ENCODE assay signal across 27 cellular contexts in the genomic region with DNA sequence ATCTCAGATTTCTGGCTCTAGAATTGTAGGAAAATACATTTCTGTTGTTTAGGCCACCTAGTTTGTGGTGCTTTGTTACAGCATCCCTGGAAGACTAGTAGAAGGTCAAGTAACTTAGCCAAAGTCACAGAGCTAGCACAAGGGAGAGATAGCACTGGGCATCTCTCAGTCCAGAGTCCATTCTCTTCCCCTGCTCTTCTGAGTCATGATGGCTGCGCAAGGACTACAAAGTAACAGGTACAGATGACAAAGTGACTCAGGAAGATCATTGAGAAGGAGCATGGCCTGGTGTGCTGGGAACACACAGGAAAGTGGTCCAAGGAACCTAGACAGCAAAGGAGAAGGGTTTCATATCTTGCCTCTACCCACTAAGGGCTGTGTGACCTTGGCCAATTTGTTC. TPM values are rescaled to one million over a fixed set of nuclear protein-coding genes. Genes with fewer than 3 reads are reported as not detected.
DNase-seq lines count a peak whose midpoint lies in the region; ATAC-seq, FAIRE-seq and TF ChIP-seq lines count a peak whose summit lies in the region.
"Had no signal": no experiment of that assay in that cellular context is flagged by ENCODE, and none has a peak within 500 bp of the region (broad histone marks: within the 10 kb centered on the region; RNA-seq: fewer than 3 reads in every experiment).

No MANE protein-coding gene starts in this region.

- FAIRE-seq in small intestine (lab: Jason Lieb, UNC), result no peak
- no peak for FAIRE-seq in GM12891 (lab: Jason Lieb, UNC)
- FAIRE-seq: A204.1, GM12878, GM19239 had no signal

- no peaks in the 10 kb centered on the region for H3K9me2 ChIP-seq in hepatocyte (replicated peaks; ENCODE audit: insufficient read depth)

- H3K36me3 ChIP-seq in hepatocyte (replicated peaks; ENCODE audit: insufficient read depth, low read depth) (no peaks in the 10 kb centered on the region), mucosa of descending colon (ENCODE audit: low read depth) (no peaks in the 10 kb centered on the region), small intestine (ENCODE audit: control insufficient read depth in 2 of 2, insufficient read depth in 2 of 2, low read length in 2 of 2) (no peaks in the 10 kb centered on the region)
- H3K36me3 ChIP-seq: BE2C, BLaER1 had no signal

- no peak overlapping the region for H2AFZ ChIP-seq in hepatocyte

- H3K9me3 ChIP-seq in hepatocyte (ENCODE audit: low read depth), result no peaks in the 10 kb centered on the region
- H3K9me3 ChIP-seq in mucosa of descending colon, result no peaks in the 10 kb centered on the region
- H3K9me3 ChIP-seq in small intestine (ENCODE audit: control insufficient read depth, low read depth), result no peaks in the 10 kb centered on the region
- H3K9me3 ChIP-seq: BE2C, BLaER1 had no signal

- no peaks in the 10 kb centered on the region for H4K20me1 ChIP-seq in hepatocyte (ENCODE audit: insufficient read depth, poor library complexity, severe bottlenecking)
- H4K20me1 ChIP-seq: BLaER1 had no signal

- TF ChIP-seq CTCF in hepatocyte (IDR thresholded peaks at IDR 0.05; ENCODE audit: poor library complexity) (no peak), mucosa of descending colon (IDR thresholded peaks at IDR 0.05) (no peak)

- peak; percentile 30 for DNase-seq in hepatocyte (ENCODE audit: low spot score)
- no peak for DNase-seq in mucosa of descending colon
- peak; percentile 71 for DNase-seq in small intestine
- no peak for DNase-seq in activated CD8-positive, alpha-beta memory T cell treated with anti-CD3 and anti-CD28 coated beads, Interleukin-2, amount 50 U/mL, for 48 hours
- DNase-seq in GM12891 (ENCODE audit: insufficient read length, low spot score), result no peak
- no peak for DNase-seq in activated T-cell treated with anti-CD3 and anti-CD28 coated beads, Interleukin-2, amount 50 U/mL, for 1 hour
- DNase-seq: 8988T; ACHN; BE2C; CD4-positive, alpha-beta memory T cell; CD4-positive, CD25-positive, alpha-beta regulatory T cell; CD8-positive, alpha-beta memory T cell; DMS153; DMS53; DMS79; DND-41; EL; GDM1 had no signal

- H3K27me3 ChIP-seq in hepatocyte (no peaks in the 10 kb centered on the region), small intestine (ENCODE audit: control insufficient read depth in 2 of 2, insufficient read depth in 2 of 2, low read length in 2 of 2) (no peaks in the 10 kb centered on the region)
- H3K27me3 ChIP-seq: BE2C, BLaER1 had no signal

- intact Hi-C loops in mucosa of descending colon (cut with DNase I, micrococcal nuclease), result no loop called here

- H3K4me3 ChIP-seq in hepatocyte, result no peak overlapping the region
- H3K4me3 ChIP-seq in mucosa of descending colon, result no peak overlapping the region
- no peak overlapping the region for H3K4me3 ChIP-seq in small intestine (ENCODE audit: low read depth in 1 of 2, low read length in 2 of 2)
- H3K4me3 ChIP-seq: BLaER1, GM12878 had no signal

- H3K27ac ChIP-seq in hepatocyte (no peak overlapping the region), small intestine (ENCODE audit: low read depth in 1 of 2, low read length in 1 of 2) (no peak overlapping the region)
- H3K27ac ChIP-seq: BLaER1 had no signal

- no peak overlapping the region for H3K4me2 ChIP-seq in hepatocyte
- H3K4me2 ChIP-seq: BLaER1 had no signal

- peak; percentile 33 for ATAC-seq in mucosa of descending colon
- ATAC-seq: GM12878 had no signal

- WGBS in hepatocyte (ENCODE audit: low lambda C conversion rate, missing lambda C conversion rate), result 91% methylated on average over 1 of the region's 1 CpG
- 71 to 97% (median 80%) methylated on average over 1 of the region's 1 CpG for WGBS in small intestine, 3 donors

- no peaks in the 10 kb centered on the region for H3K79me2 ChIP-seq in hepatocyte

- TF ChIP-seq POLR2A in GM12891 (IDR thresholded peaks at IDR 0.05; ENCODE audit: low read depth, low read length), result no peak

- no peaks in the 10 kb centered on the region for H3K4me1 ChIP-seq in hepatocyte (ENCODE audit: insufficient read depth)
- no peaks in the 10 kb centered on the region for H3K4me1 ChIP-seq in mucosa of descending colon (ENCODE audit: low read depth)
- no peaks in the 10 kb centered on the region for H3K4me1 ChIP-seq in small intestine (ENCODE audit: control insufficient read depth in 2 of 2, insufficient read depth in 1 of 2, low read depth in 1 of 2, low read length in 1 of 2)
- H3K4me1 ChIP-seq: BE2C, BLaER1 had no signal

TF ChIP-seq in GM12891, 5 proteins besides CTCF, POLR2A, EP300 and RAD21:
- TF ChIP-seq PAX5 (IDR thresholded peaks at IDR 0.05; ENCODE audit: insufficient read depth, low read length, severe bottlenecking), result no peak
- TF ChIP-seq POU2F2 (IDR thresholded peaks at IDR 0.05; ENCODE audit: low read depth, low read length), result no peak
- TF ChIP-seq POLR2AphosphoS5 (IDR thresholded peaks at IDR 0.05; ENCODE audit: low read depth, low read length), result no peak
- TF ChIP-seq TAF1 (IDR thresholded peaks at IDR 0.05; ENCODE audit: low read depth, low read length), result no peak
- TF ChIP-seq SPI1 (IDR thresholded peaks at IDR 0.05; ENCODE audit: low read depth, low read length), result no peak

RNA-seq across cellular contexts. Expression of a gene that starts 19.3 kb away (rescaled TPM):
- total RNA-seq in hepatocyte, result 0.10 and 0.40 TPM in 2 replicates
- polyA plus RNA-seq in hepatocyte, result not detected in 2 replicates
- 1 to 10 TPM; 2.6 to 3.0 (median 2.7) TPM for total RNA-seq in mucosa of descending colon
- polyA plus RNA-seq in small intestine, result 1 to 10 TPM in 2 of 3 donors, under 1 TPM in 1; 0.22 to 5.6 (median 1.4) TPM
- polyA plus RNA-seq in GM12891 (2012; ENCODE audit: low read depth, missing spikeins), result not detected
- total RNA-seq: A673; CD4-positive, alpha-beta memory T cell; CD4-positive, CD25-positive, alpha-beta regulatory T cell; CD8-positive, alpha-beta memory T cell; Daoy; G401; GM12878 had no signal
- polyA plus RNA-seq: AG04450; CD14-positive monocyte; CD4-positive, alpha-beta memory T cell; CD4-positive, CD25-positive, alpha-beta regulatory T cell; CD8-positive, alpha-beta memory T cell had no signal

Comparison
In these comparisons a context has a peak if more than half of its experiments do, and no peak if none do; other contexts are left out.
1. DNase-seq: peak in hepatocyte (single experiment) and small intestine (single experiment); none in mucosa of descending colon (0 of 3), activated CD8-positive, alpha-beta memory T cell treated with anti-CD3 and anti-CD28 coated beads, Interleukin-2, amount 50 U/mL, for 48 hours (single experiment), GM12891 (single experiment) and activated T-cell treated with anti-CD3 and anti-CD28 coated beads, Interleukin-2, amount 50 U/mL, for 1 hour (single experiment).